Comparison of ENCODE assay signal across 15 cellular contexts in the genomic region with DNA sequence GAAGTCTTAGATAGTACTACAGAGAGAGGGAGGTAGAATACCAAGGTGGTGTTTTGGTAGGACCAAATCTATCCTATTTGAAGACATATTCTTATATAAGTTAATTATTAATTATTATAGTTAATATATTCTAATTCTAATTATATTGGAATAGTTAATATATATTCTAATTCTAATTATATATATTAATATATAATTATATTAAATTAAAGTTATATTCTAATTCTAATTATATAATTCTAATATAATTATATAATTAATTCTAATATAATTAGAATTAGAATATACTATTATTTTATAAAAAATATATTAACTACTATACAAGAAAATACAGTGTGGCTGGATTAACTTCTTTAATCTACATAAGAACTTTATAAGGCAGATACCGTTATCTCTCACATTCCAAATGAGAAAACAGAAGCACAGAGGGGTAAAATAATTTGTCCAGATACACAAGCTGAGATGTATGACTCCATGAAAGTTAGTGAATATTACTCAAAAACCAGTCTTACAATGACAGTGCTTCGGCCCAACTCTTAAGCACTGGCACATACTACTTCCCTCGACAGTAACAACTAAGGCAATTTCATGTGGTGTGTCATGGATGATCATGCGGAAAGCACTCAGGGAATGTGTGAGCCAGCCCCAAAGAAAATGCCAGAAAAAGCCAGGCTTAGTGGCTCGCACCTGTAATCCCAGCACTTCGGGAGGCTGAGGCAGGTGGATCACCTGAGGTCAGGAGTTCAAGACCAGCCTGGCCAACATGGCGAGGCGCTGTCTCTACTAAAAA. TPM values are rescaled to one million over a fixed set of nuclear protein-coding genes. Genes with fewer than 3 reads are reported as not detected.
DNase-seq lines count a peak whose midpoint lies in the region; ATAC-seq, FAIRE-seq and TF ChIP-seq lines count a peak whose summit lies in the region.
"Had no signal": no experiment of that assay in that cellular context is flagged by ENCODE, and none has a peak within 500 bp of the region (broad histone marks: within the 10 kb centered on the region; RNA-seq: fewer than 3 reads in every experiment).

No MANE protein-coding gene starts in this region.

- no peaks in the 10 kb centered on the region for H3K4me1 Mint-ChIP-seq in CD4-positive, alpha-beta T cell (ENCODE audit: low read depth)

- no peaks in the 10 kb centered on the region for H3K79me2 ChIP-seq in osteoblast (ENCODE audit: insufficient read depth, low read length)

- H3K27me3 ChIP-seq in osteoblast (ENCODE audit: insufficient read depth, low read length) = no peaks in the 10 kb centered on the region
- H3K27me3 ChIP-seq in CD4-positive, alpha-beta T cell (ENCODE audit: control insufficient read depth, insufficient read depth, low read length) = no peaks in the 10 kb centered on the region
- H3K27me3 ChIP-seq: ascending aorta, BLaER1, esophagus squamous epithelium had no signal

- no peak for TF ChIP-seq CTCF in osteoblast (IDR thresholded peaks at IDR 0.05; ENCODE audit: extremely low read depth, low read depth, low read length)
- TF ChIP-seq CTCF in CD4-positive, alpha-beta T cell (IDR thresholded peaks at IDR 0.05) = no peak

- H3K36me3 ChIP-seq in osteoblast (ENCODE audit: insufficient read depth, low read length) = no peaks in the 10 kb centered on the region
- H3K36me3 ChIP-seq: ascending aorta, BLaER1, esophagus squamous epithelium had no signal

- intact Hi-C loops in CD4-positive, alpha-beta T cell (cut with DNase I, micrococcal nuclease) = no loop called here

- peaks cover 3% of the 10 kb centered on the region for H3K36me3 Mint-ChIP-seq in CD4-positive, alpha-beta T cell (ENCODE audit: low read depth)

- H3K27me3 Mint-ChIP-seq in CD4-positive, alpha-beta T cell = no peaks in the 10 kb centered on the region
- H3K27me3 Mint-ChIP-seq: dendritic cell treated with granulocyte-macrophage colony-stimulating factor and Interleukin-4, amounts not matched to agents 40 ng/mL and 50 ng/mL, for 4 days had no signal

- H2AFZ ChIP-seq in osteoblast (ENCODE audit: low read length) = no peak overlapping the region

- H3K27ac Mint-ChIP-seq in CD4-positive, alpha-beta T cell = no peak overlapping the region
- H3K27ac Mint-ChIP-seq: activated T-helper 2 cell treated with anti-CD3 and anti-CD28 coated beads, Interferon-gamma antibody, Interleukin-2, Interleukin-4, amounts not matched to agents 10 μg/mL and 5 μg/mL and 100 μg/mL, durations not matched to agents 14 hours and 24 hours and 36 hours; dendritic cell treated with granulocyte-macrophage colony-stimulating factor and Interleukin-4, amounts not matched to agents 40 ng/mL and 50 ng/mL, for 4 days had no signal

- CTCF ChIA-PET in CD4-positive, alpha-beta T cell (lab: Charles Lee) = no interaction called here

- FAIRE-seq in G401.6 (lab: Jason Lieb, UNC) = peak; percentile 94
- peak; percentile 82 for FAIRE-seq in TTC549 (lab: Jason Lieb, UNC)

- peak; percentile 49 for DNase-seq in fibroblast of peridontal ligament (ENCODE audit: extremely low read depth)
- DNase-seq in osteoblast (ENCODE audit: insufficient read length, low spot score, missing footprints) = peak; percentile 64
- no peak for DNase-seq in activated naive CD4-positive, alpha-beta T cell treated with anti-CD3 and anti-CD28 coated beads, Interleukin-2, amount 50 U/mL, for 16 hours
- DNase-seq in NCI-H526 treated with DMSO at 0.1 percent for 48 hours (lab: John Stamatoyannopoulos, UW) = no peak
- no peak for DNase-seq in CD4-positive, alpha-beta T cell
- no peak for DNase-seq in SIG-M5 (lab: John Stamatoyannopoulos, UW)
- DNase-seq: esophagus squamous epithelium, NCI-H1048, NCI-H2107 had no signal

- H3K27ac ChIP-seq in osteoblast (ENCODE audit: low read depth, low read length) = no peak overlapping the region
- H3K27ac ChIP-seq in CD4-positive, alpha-beta T cell (ENCODE audit: low read depth, low read length) = no peak overlapping the region
- H3K27ac ChIP-seq: BLaER1 had no signal

- POLR2A ChIA-PET in CD4-positive, alpha-beta T cell (lab: Charles Lee) = no interaction called here

- peaks cover 18% of the 10 kb centered on the region for H3K4me1 ChIP-seq in osteoblast (ENCODE audit: insufficient read depth, low read length)
- H3K4me1 ChIP-seq: BLaER1 had no signal

- H3K9me3 ChIP-seq in osteoblast (ENCODE audit: low read depth, low read length) = no peaks in the 10 kb centered on the region
- no peaks in the 10 kb centered on the region for H3K9me3 ChIP-seq in CD4-positive, alpha-beta T cell (ENCODE audit: control insufficient read depth, low read length)
- H3K9me3 ChIP-seq: ascending aorta, BLaER1, esophagus squamous epithelium had no signal

- no peak for ATAC-seq in CD4-positive, alpha-beta T cell (ENCODE audit: poor library complexity)

- H3K9me3 Mint-ChIP-seq in CD4-positive, alpha-beta T cell = no peaks in the 10 kb centered on the region
- H3K9me3 Mint-ChIP-seq: activated T-helper 2 cell treated with anti-CD3 and anti-CD28 coated beads, Interferon-gamma antibody, Interleukin-2, Interleukin-4, amounts not matched to agents 10 μg/mL and 5 μg/mL and 100 μg/mL, durations not matched to agents 14 hours and 24 hours and 36 hours; dendritic cell treated with granulocyte-macrophage colony-stimulating factor and Interleukin-4, amounts not matched to agents 40 ng/mL and 50 ng/mL, for 4 days had no signal

- H3K4me2 ChIP-seq in osteoblast (ENCODE audit: insufficient read depth, low read length) = peak overlapping the region; percentile 6
- H3K4me2 ChIP-seq: BLaER1 had no signal

- H3K4me3 Mint-ChIP-seq in CD4-positive, alpha-beta T cell = no peak overlapping the region
- H3K4me3 Mint-ChIP-seq: dendritic cell treated with granulocyte-macrophage colony-stimulating factor and Interleukin-4, amounts not matched to agents 40 ng/mL and 50 ng/mL, for 4 days had no signal

- H4K20me1 ChIP-seq in osteoblast (ENCODE audit: insufficient read depth, low read length) = no peaks in the 10 kb centered on the region
- H4K20me1 ChIP-seq: BLaER1 had no signal

- no peak overlapping the region for H3K4me3 ChIP-seq in osteoblast (ENCODE audit: insufficient read depth, low read length)
- H3K4me3 ChIP-seq: ascending aorta, BLaER1, esophagus squamous epithelium had no signal

RNA-seq across cellular contexts. Expression of a gene that starts 42.6 kb away (rescaled TPM):
- total RNA-seq in osteoblast = 2.1 and 2.2 TPM in 2 replicates
- total RNA-seq in CD4-positive, alpha-beta T cell = 1 to 10 TPM; 3.6 to 4.0 TPM
- total RNA-seq: ascending aorta had no signal

Comparison
In these comparisons a context has a peak if more than half of its experiments do, and no peak if none do; other contexts are left out.
1. DNase-seq: peak in fibroblast of peridontal ligament (single experiment) and osteoblast (single experiment); none in activated naive CD4-positive, alpha-beta T cell treated with anti-CD3 and anti-CD28 coated beads, Interleukin-2, amount 50 U/mL, for 16 hours (single experiment), NCI-H526 treated with DMSO at 0.1 percent for 48 hours (single experiment), CD4-positive, alpha-beta T cell (0 of 10) and SIG-M5 (single experiment).